In genomic region chr10:110504111-110504735, GRCh38 we compare ENCODE assay signal across 9 cellular contexts. TPM values are rescaled to one million over a fixed set of nuclear protein-coding genes. Genes with fewer than 3 reads are reported as not detected.
DNase-seq lines count a peak whose midpoint lies in the region; ATAC-seq, FAIRE-seq and TF ChIP-seq lines count a peak whose summit lies in the region.
"Had no signal": no experiment of that assay in that cellular context is flagged by ENCODE, and none has a peak within 500 bp of the region (broad histone marks: within the 10 kb centered on the region; RNA-seq: fewer than 3 reads in every experiment).

No MANE protein-coding gene starts in this region.

- H3K36me3 ChIP-seq in K562 (ENCODE audit: control insufficient read depth, insufficient read depth, low read length) (peaks cover 16% of the 10 kb centered on the region; the same call in 2 of the 3 replicates), tibial nerve (peaks cover 0 to 13% (median 0%) of the 10 kb centered on the region in 3 donors)

- BruUV-seq in K562 (replicated peaks; lab: Mats Ljungman, UMichigan), result no TSS peak

- H3K4me1 Mint-ChIP-seq in endothelial cell (ENCODE audit: unreplicated experiment), result peaks cover 92% of the 10 kb centered on the region

- TF ChIP-seq POLR2A in K562 (conservative IDR thresholded peaks at IDR 0.05) (no peak), tibial nerve (IDR thresholded peaks at IDR 0.05) (no peak)

- ATAC-seq in HG02981 (IDR thresholded peaks at IDR 0.05; ENCODE audit: unreplicated experiment) (peak; percentile 65), SK-N-SH treated with all-trans-retinoic acid at 6 μM for 48 hours (peak; percentile 8; the same call in 2 of the 3 replicates), K562 (0 out of 3 replicates have a peak, but pooled peaks have one; percentile 5)

- H3K27ac ChIP-seq in K562 (ENCODE audit: extremely low read depth, low read depth, low read length) (peak overlapping the region; percentile 15; the same call in 2 of the 3 replicates), tibial nerve (peak overlapping the region; percentile 17 to 78 (median 68))
- H3K27ac ChIP-seq: 22Rv1 had no signal

- H3K4me2 ChIP-seq in K562 (ENCODE audit: insufficient read depth, low read length), result no peak overlapping the region

- no peak for FAIRE-seq in K562 (lab: Jason Lieb, UNC)

- peak overlapping the region; percentile 36; the same call in 1 of the 2 replicates for H2AFZ ChIP-seq in K562 (ENCODE audit: low read depth, low read length)

- CTCF ChIA-PET in K562 (lab: Yijun Ruan, JAX; ENCODE audit: low intra/inter-chr PET ratio), result no interaction called here

- no peak overlapping the region for H3K4me3 ChIP-seq in K562
- no peak overlapping the region for H3K4me3 ChIP-seq in tibial nerve

- POLR2A ChIA-PET in K562 (lab: Yijun Ruan, JAX), result interaction anchor here (0.6 to 1.0 kb wide), 3 partner anchors 8 to 1488 kb away, joined by 3 to 7 read pairs (median 3); no protein-coding TSS in a partner anchor

- H3K79me2 ChIP-seq in K562 (ENCODE audit: control insufficient read depth, insufficient read depth, low read length), result peaks cover 17% of the 10 kb centered on the region; the same call in 2 of the 3 replicates

- peak; percentile 51 for DNase-seq in NK-92 treated with Interleukin-12 subunit alpha and Interleukin-12 subunit beta, amount 100 ng/mL, for 24 hours (lab: John Stamatoyannopoulos, UW)
- DNase-seq in NK-92 (lab: John Stamatoyannopoulos, UW; ENCODE audit: unreplicated experiment) (no peak), K562 (ENCODE audit: extremely low read depth in 1 of 4, low spot score in 3 of 4) (peak in 3 of 4 experiments; percentile 39 to 44 (median 41)), medulla oblongata (ENCODE audit: extremely low spot score) (peak; percentile 91), tibial nerve (ENCODE audit: low spot score in 2 of 2) (peak in 1 of 2 donors; percentile 60), endothelial cell (ENCODE audit: low spot score) (no peak)

- no peak overlapping the region for H3K27ac Mint-ChIP-seq in endothelial cell (ENCODE audit: unreplicated experiment)

- no peak overlapping the region for H3K4me3 Mint-ChIP-seq in endothelial cell (ENCODE audit: unreplicated experiment)

- in situ Hi-C loops in K562 (cut with MboI), result no loop called here

- no peaks in the 10 kb centered on the region for H4K20me1 ChIP-seq in K562 (replicated peaks; ENCODE audit: control insufficient read depth, insufficient read depth, low read length)

- 29% methylated on average over 3 of the region's 4 CpGs for WGBS in K562 (ENCODE audit: insufficient coverage, low coverage, missing lambda C conversion rate)
- 41% methylated on average over 4 of the region's 4 CpGs for WGBS in tibial nerve, 2 donors

- TF ChIP-seq CTCF in K562 (IDR thresholded peaks at IDR 0.05 in 2 of 3, conservative IDR thresholded peaks at IDR 0.05 in 1 of 3; ENCODE audit: insufficient read depth in 2 of 3, low read depth in 1 of 3, low read length in 3 of 3) (no peak), tibial nerve (IDR thresholded peaks at IDR 0.05) (no peak), endothelial cell (IDR thresholded peaks at IDR 0.05; ENCODE audit: unreplicated experiment) (no peak)

- peaks cover 11% of the 10 kb centered on the region for H3K27me3 Mint-ChIP-seq in endothelial cell (ENCODE audit: unreplicated experiment)

- H3K9me3 ChIP-seq in K562 (replicated peaks; ENCODE audit: control insufficient read depth, insufficient read depth, low read depth, low read length) (no peaks in the 10 kb centered on the region), tibial nerve (no peaks in the 10 kb centered on the region)

- H3K9me1 ChIP-seq in K562 (ENCODE audit: control insufficient read depth, insufficient read depth, low read length), result no peaks in the 10 kb centered on the region

- TF ChIP-seq EP300 in K562 (IDR thresholded peaks at IDR 0.05; ENCODE audit: low read length), result no peak
- TF ChIP-seq EP300 in tibial nerve (IDR thresholded peaks at IDR 0.05), result peak in 1 of 2 donors; percentile 75

- H3K9ac ChIP-seq in K562 (ENCODE audit: insufficient read depth in 1 of 2, low read depth in 2 of 2, low read length in 2 of 2), result no peak overlapping the region

- H3K4me1 ChIP-seq in K562 (replicated peaks in 1 of 2; ENCODE audit: control insufficient read depth in 2 of 2, insufficient read depth in 2 of 2, low read length in 2 of 2) (peaks cover 10 to 52% of the 10 kb centered on the region in 2 experiments; a peak in 4 of 5 replicates), tibial nerve (peaks cover 0 to 62% (median 49%) of the 10 kb centered on the region in 4 donors)

- H3K27me3 ChIP-seq in K562 (ENCODE audit: control insufficient read depth in 2 of 2, insufficient read depth in 2 of 2, low read length in 2 of 2), result no peaks in the 10 kb centered on the region
- H3K27me3 ChIP-seq in tibial nerve, result no peaks in the 10 kb centered on the region

- intact Hi-C loops in K562 (cut with micrococcal nuclease), result loop anchor here (5.0 kb wide), 1 partner anchor 33 kb away; no protein-coding TSS in a partner anchor

- peaks cover 30% of the 10 kb centered on the region for H3K36me3 Mint-ChIP-seq in endothelial cell (ENCODE audit: low read depth, unreplicated experiment)

- no peak for TF ChIP-seq RAD21 in K562 (CRISPR knock-in tag; conservative IDR thresholded peaks at IDR 0.05 in 1 of 2, IDR thresholded peaks at IDR 0.05 in 1 of 2)

- H3K9me3 Mint-ChIP-seq in endothelial cell (ENCODE audit: unreplicated experiment), result no peaks in the 10 kb centered on the region

TF ChIP-seq in SK-N-SH treated with all-trans-retinoic acid at 6 μM for 48 hours, 23 proteins besides CTCF, POLR2A, EP300 and RAD21 (continues in another document):
- TF ChIP-seq CREB5 (CRISPR knock-in tag; IDR thresholded peaks at IDR 0.05; ENCODE audit: low read depth), result no peak

TF ChIP-seq in K562, 482 proteins besides CTCF, POLR2A, EP300 and RAD21 (continues in another document):
- 0 out of 2 replicates have a peak, but pooled peaks have one; percentile 15 for TF ChIP-seq DPF2 (IDR thresholded peaks at IDR 0.05)
- TF ChIP-seq NFIC (IDR thresholded peaks at IDR 0.05), result peak; percentile 45; the same call in 1 of the 2 replicates
- 0 out of 2 replicates have a peak, but pooled peaks have one; percentile 19 for TF ChIP-seq ZFX (CRISPR knock-in tag; IDR thresholded peaks at IDR 0.05)
- TF ChIP-seq GTF2B (IDR thresholded peaks at IDR 0.05; ENCODE audit: extremely low read depth, insufficient read length), result no peak
- TF ChIP-seq CEBPG (CRISPR knock-in tag; IDR thresholded peaks at IDR 0.05), result no peak
- TF ChIP-seq CEBPG (tag; conservative IDR thresholded peaks at IDR 0.05 in 1 of 2, IDR thresholded peaks at IDR 0.05 in 1 of 2), result peak in 1 of 2 experiments; percentile 83; a peak in 3 of 4 replicates
- peak; percentile 84 for TF ChIP-seq CEBPB (tag; IDR thresholded peaks at IDR 0.05)
- TF ChIP-seq XRCC5 (IDR thresholded peaks at IDR 0.05; ENCODE audit: low read depth, low read length), result no peak
- peak; percentile 40; the same call in 1 of the 2 replicates for TF ChIP-seq C11orf30 (IDR thresholded peaks at IDR 0.05; ENCODE audit: low read depth)

RNA-seq across cellular contexts. Expression of gene DUSP5, which starts 6.5 kb away (rescaled TPM):
- total RNA-seq in K562 (2011; cell fraction: chromatin; rRNA removed; ENCODE audit: low replicate concordance), result 4.3 and 7.9 TPM in 2 replicates
- 4.7 and 6.2 TPM in 2 replicates for total RNA-seq in K562 (2011; cell fraction: nucleolus; rRNA removed)
- 3.0 and 4.0 TPM in 2 replicates for total RNA-seq in K562 (2011; cell fraction: nucleoplasm; rRNA removed)
- 1.4 and 2.8 TPM in 2 replicates for total RNA-seq in K562 (2014; rRNA removed)
- 2.2 and 2.3 TPM in 2 replicates for total RNA-seq in K562 (2014; rRNA removed; fragmentation: Illumina TruSeq; extraction: Trizol)
- 2.0 and 2.4 TPM in 2 replicates for total RNA-seq in K562 (2015; rRNA removed; fragmentation: Illumina TruSeq; extraction: Trizol)
- 3.4 and 3.5 TPM in 2 replicates for total RNA-seq in K562 (2021)
- 2.5 and 3.4 TPM in 2 replicates for polyA plus RNA-seq in K562 (2011; rRNA removed)
- 2.9 and 4.8 TPM in 2 replicates for polyA plus RNA-seq in K562 (2011; cell fraction: cytosol; rRNA removed)
- 3.3 and 6.1 TPM in 2 replicates for polyA plus RNA-seq in K562 (2011; cell fraction: nucleus; rRNA removed)
- polyA plus RNA-seq in K562 (2012), result 4.0 and 6.8 TPM in 2 replicates
- 2.4 TPM in 2 replicates for polyA plus RNA-seq in K562 (2014; fragmentation: Illumina TruSeq; extraction: Trizol)
- polyA plus RNA-seq in K562 (2014; fragmentation: Nextera tagmentation; extraction: Ambion mirVana), result under 1 TPM; 0.49 to 0.71 TPM
- 1.5 and 1.9 TPM in 2 replicates for polyA plus RNA-seq in K562 (2014; rRNA removed)
- polyA minus RNA-seq in K562 (2011; rRNA and poly(A)+ RNA removed), result 5.1 and 10.5 TPM in 2 replicates
- 5.7 and 12.0 TPM in 2 replicates for polyA minus RNA-seq in K562 (2011; cell fraction: cytosol; rRNA and poly(A)+ RNA removed)
- polyA minus RNA-seq in K562 (2011; cell fraction: nucleus; rRNA and poly(A)+ RNA removed), result 3.2 and 4.7 TPM in 2 replicates
- 10 to 100 TPM; 12.4 to 27.9 (median 23.6) TPM for total RNA-seq in tibial nerve
- 46.0 TPM for total RNA-seq in endothelial cell (ENCODE audit: unreplicated experiment)

Comparison
In these comparisons a context has a peak if more than half of its experiments do, and no peak if none do; other contexts are left out.
1. DNase-seq: peak in NK-92 treated with Interleukin-12 subunit alpha and Interleukin-12 subunit beta, amount 100 ng/mL, for 24 hours (single experiment), K562 (3 of 4) and medulla oblongata (single experiment); none in NK-92 (single experiment) and endothelial cell (single experiment).
2. ATAC-seq: peak in every context shown above with its lines; median percentile 65 in HG02981; 8 in SK-N-SH treated with all-trans-retinoic acid at 6 μM for 48 hours; 5 in K562.